19 cellular contexts compared by ENCODE assay signal in the genomic region with DNA sequence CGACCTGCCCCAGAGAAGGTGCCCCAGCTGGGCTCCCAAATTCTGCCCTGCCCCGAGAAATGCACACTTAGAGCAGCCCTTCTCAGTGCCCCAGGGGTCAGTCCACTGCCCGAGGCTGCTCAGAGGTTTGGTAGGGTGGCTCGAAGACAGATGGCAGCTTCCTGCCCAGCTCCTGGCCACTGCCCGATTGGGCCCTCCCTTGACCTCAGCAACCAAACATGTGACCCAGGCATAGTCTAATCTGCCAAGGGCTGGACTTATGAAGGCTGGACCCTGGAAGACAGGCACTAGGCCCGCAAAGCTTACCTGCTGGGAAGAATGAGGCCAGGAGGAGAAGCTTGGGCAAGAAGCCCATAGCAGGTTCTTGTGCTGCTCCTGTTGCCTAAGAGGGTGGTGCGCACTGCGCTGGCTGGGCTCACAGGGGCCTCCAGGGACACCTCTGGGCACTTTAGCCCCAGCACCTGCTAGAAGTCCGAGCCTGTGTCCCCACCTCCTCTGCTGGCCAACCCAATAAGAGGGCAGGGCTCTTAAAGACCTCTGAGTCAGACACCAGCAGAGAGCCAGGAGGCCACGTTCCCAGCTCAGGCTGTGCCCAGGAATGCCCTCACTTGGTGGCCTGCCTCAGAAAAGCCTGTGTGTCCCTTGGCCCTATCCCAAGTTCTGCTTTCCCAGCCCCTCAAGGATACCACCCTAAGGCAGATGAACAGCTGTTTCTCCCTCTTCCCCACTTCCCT. TPM values are rescaled to one million over a fixed set of nuclear protein-coding genes. Genes with fewer than 3 reads are reported as not detected.
DNase-seq lines count a peak whose midpoint lies in the region; ATAC-seq and TF ChIP-seq lines count a peak whose summit lies in the region.
"Had no signal": no experiment of that assay in that cellular context is flagged by ENCODE, and none has a peak within 500 bp of the region (broad histone marks: within the 10 kb centered on the region; RNA-seq: fewer than 3 reads in every experiment).

No MANE protein-coding gene starts in this region.

- in situ Hi-C loops in brain microvascular endothelial cell (cut with HindIII; ENCODE audit: low pct_ligation_motif_present, low sequenced_read_pairs), result no loop called here

- H3K9me3 ChIP-seq in right atrium auricular region, result no peaks in the 10 kb centered on the region
- H3K9me3 ChIP-seq in upper lobe of right lung, result no peaks in the 10 kb centered on the region
- H3K9me3 ChIP-seq: stomach had no signal

- ATAC-seq in Right ventricle myocardium superior (ENCODE audit: poor library complexity), result peak; percentile 46
- peak; percentile 12 for ATAC-seq in left lobe of liver
- ATAC-seq in upper lobe of right lung, result peak; percentile 37
- ATAC-seq: activated CD4-positive, alpha-beta T cell treated with anti-CD3 and anti-CD28 coated beads for 36 hours; activated naive CD8-positive, alpha-beta T cell treated with anti-CD3 and anti-CD28 coated beads, Interleukin-2, amount 50 U/mL, for 24 hours had no signal

- intact Hi-C loops in Right ventricle myocardium superior (cut with DNase I), result no loop called here
- intact Hi-C loops in upper lobe of right lung (cut with DNase I), result no loop called here

- peaks cover 0 to 16% of the 10 kb centered on the region in 2 donors for H3K4me1 ChIP-seq in right atrium auricular region
- H3K4me1 ChIP-seq in upper lobe of right lung, result peaks cover 9% of the 10 kb centered on the region

- H3K27ac ChIP-seq in right atrium auricular region (no peak overlapping the region), brain microvascular endothelial cell (no peak overlapping the region), upper lobe of right lung (no peak overlapping the region)
- H3K27ac ChIP-seq: RWPE1, skin epidermis, stomach had no signal

- TF ChIP-seq CTCF in right atrium auricular region (IDR thresholded peaks at IDR 0.05) (no peak), brain microvascular endothelial cell (IDR thresholded peaks at IDR 0.05; ENCODE audit: low read depth, low read length, missing control alignments) (no peak), upper lobe of right lung (IDR thresholded peaks at IDR 0.05) (no peak)

- H3K4me3 ChIP-seq in right atrium auricular region, result no peak overlapping the region
- H3K4me3 ChIP-seq in brain microvascular endothelial cell (ENCODE audit: low read depth, low read length), result no peak overlapping the region
- no peak overlapping the region for H3K4me3 ChIP-seq in upper lobe of right lung
- H3K4me3 ChIP-seq: skin epidermis, stomach had no signal

- no peak for DNase-seq in Right ventricle myocardium superior
- DNase-seq in right atrium auricular region (ENCODE audit: low spot score), result no peak
- peak; percentile 10 for DNase-seq in brain microvascular endothelial cell
- DNase-seq in left lobe of liver (ENCODE audit: low spot score), result no peak
- peak; percentile 71 for DNase-seq in upper lobe of right lung
- DNase-seq in GOT3 (lab: John Stamatoyannopoulos, UW), result no peak
- no peak for DNase-seq in NCI-H2227 (lab: John Stamatoyannopoulos, UW; ENCODE audit: unreplicated experiment)
- no peak for DNase-seq in activated CD4-positive, alpha-beta T cell treated with anti-CD3 and anti-CD28 coated beads for 48 hours
- DNase-seq: activated CD4-positive, alpha-beta T cell treated with anti-CD3 and anti-CD28 coated beads for 36 hours; activated naive CD8-positive, alpha-beta T cell treated with anti-CD3 and anti-CD28 coated beads, Interleukin-2, amount 50 U/mL, for 24 hours; activated T-cell treated with anti-CD3 and anti-CD28 coated beads, Interleukin-2, amount 50 U/mL, for 1 hour; erythroblast; NCI-H526; stomach had no signal

- H3K27me3 ChIP-seq in right atrium auricular region (no peaks in the 10 kb centered on the region), brain microvascular endothelial cell (replicated peaks) (no peaks in the 10 kb centered on the region), upper lobe of right lung (no peaks in the 10 kb centered on the region)
- H3K27me3 ChIP-seq: stomach had no signal

- H3K36me3 ChIP-seq in right atrium auricular region, result no peaks in the 10 kb centered on the region
- no peaks in the 10 kb centered on the region for H3K36me3 ChIP-seq in brain microvascular endothelial cell (replicated peaks)
- no peaks in the 10 kb centered on the region for H3K36me3 ChIP-seq in upper lobe of right lung
- H3K36me3 ChIP-seq: stomach had no signal

RNA-seq across cellular contexts. Expression of a gene that starts 5.5 kb away (rescaled TPM):
- total RNA-seq in Right ventricle myocardium superior (9.6 TPM), right atrium auricular region (1 to 10 TPM; 3.2 to 3.9 TPM), left lobe of liver (5.9 TPM), upper lobe of right lung (53.6 TPM)
- total RNA-seq: activated CD4-positive, alpha-beta T cell treated with anti-CD3 and anti-CD28 coated beads for 36 hours; H4; T-helper 2 cell treated with Interferon-gamma antibody and Interleukin-4, amounts not matched to agents 100 ng/mL and 5 ng/mL, for 36 hours had no signal

RNA-seq across cellular contexts. Expression of a gene that starts 25.1 kb away (rescaled TPM):
- 12.6 TPM for total RNA-seq in Right ventricle myocardium superior
- 10 to 100 TPM in 1 of 2 donors, 1 to 10 TPM in 1; 9.7 to 13.8 TPM for total RNA-seq in right atrium auricular region
- total RNA-seq in left lobe of liver, result 0.48 TPM
- 11.0 TPM for total RNA-seq in upper lobe of right lung
- total RNA-seq: activated CD4-positive, alpha-beta T cell treated with anti-CD3 and anti-CD28 coated beads for 36 hours; H4; T-helper 2 cell treated with Interferon-gamma antibody and Interleukin-4, amounts not matched to agents 100 ng/mL and 5 ng/mL, for 36 hours had no signal

RNA-seq across cellular contexts. Expression of a gene that starts 25.5 kb away (rescaled TPM):
- total RNA-seq in Right ventricle myocardium superior (16.6 TPM), right atrium auricular region (10 to 100 TPM; 11.2 to 13.4 TPM), left lobe of liver (1.4 TPM), upper lobe of right lung (33.7 TPM)
- total RNA-seq: activated CD4-positive, alpha-beta T cell treated with anti-CD3 and anti-CD28 coated beads for 36 hours; T-helper 2 cell treated with Interferon-gamma antibody and Interleukin-4, amounts not matched to agents 100 ng/mL and 5 ng/mL, for 36 hours had no signal

RNA-seq across cellular contexts. Expression of a gene that starts 43.7 kb away (rescaled TPM):
- total RNA-seq in Right ventricle myocardium superior (not detected), right atrium auricular region (not detected), left lobe of liver (not detected), upper lobe of right lung (not detected)
- total RNA-seq: activated CD4-positive, alpha-beta T cell treated with anti-CD3 and anti-CD28 coated beads for 36 hours; H4; mesenteric fat pad; stomach; T-helper 2 cell treated with Interferon-gamma antibody and Interleukin-4, amounts not matched to agents 100 ng/mL and 5 ng/mL, for 36 hours had no signal

Comparison
In these comparisons a context has a peak if more than half of its experiments do, and no peak if none do; other contexts are left out.
1. DNase-seq: peak in brain microvascular endothelial cell (single experiment) and upper lobe of right lung (single experiment); none in Right ventricle myocardium superior (single experiment), right atrium auricular region (single experiment), left lobe of liver (single experiment), GOT3 (single experiment), NCI-H2227 (single experiment) and activated CD4-positive, alpha-beta T cell treated with anti-CD3 and anti-CD28 coated beads for 48 hours (single experiment).
2. Peak in every context shown above with its lines, with median percentiles within 50 percentile points of each other: ATAC-seq.